30 cellular contexts compared by ENCODE assay signal in genomic region chr6:16314311-16314710, GRCh38.
"Had no signal": no experiment of that assay in that cellular context is flagged by ENCODE, and none has a peak within 500 bp of the region (broad histone marks: within the 10 kb centered on the region; RNA-seq: fewer than 3 reads in every experiment).

No MANE protein-coding gene starts in this region.

- H3K27ac ChIP-seq: neutrophil, parathyroid adenoma, psoas muscle, skin epidermis, spleen, suprapubic skin, testis, tibial artery, transverse colon, upper lobe of left lung, vagina had no signal

- H3K4me3 ChIP-seq: psoas muscle, skin epidermis, smooth muscle cell, spleen, suprapubic skin, testis, tibial artery, transverse colon, upper lobe of left lung, vagina had no signal

- H3K9me3 ChIP-seq: neutrophil, psoas muscle, spleen, suprapubic skin, testis, tibial artery, transverse colon, upper lobe of left lung, vagina had no signal

- ATAC-seq: naive thymus-derived CD8-positive, alpha-beta T cell; natural killer cell treated with Interleukin-12 subunit alpha and Interleukin-12 subunit beta and Interleukin-15 and Interleukin-18, amount 100 ng/mL, for 72 hours; psoas muscle; right cardiac atrium; sciatic nerve; stimulated activated memory B cell treated with anti-CD40 and anti-IgM and Interleukin-4, amounts not matched to agents 10 μg/mL and 1 μg/mL and 100 μg/mL, for 72 hours; stimulated activated naive CD8-positive, alpha-beta T cell treated with anti-CD3 and anti-CD28 coated beads, Interleukin-15, amount 100 ng/mL, for 72 hours; stimulated activated naive CD8-positive, alpha-beta T cell treated with anti-CD3 and anti-CD28 coated beads, Interleukin-15, Interleukin-2, amounts not matched to agents 100 U/mL and 50 U/mL, for 24 hours had no signal

- H3K79me2 ChIP-seq: parathyroid adenoma had no signal

- H3K9ac ChIP-seq: parathyroid adenoma had no signal

- FAIRE-seq: urothelium cell line had no signal

- DNase-seq: naive B cell; naive thymus-derived CD8-positive, alpha-beta T cell; nephron progenitor cell; nucleus accumbens; psoas muscle; right cardiac atrium; spleen; stimulated activated CD4-positive, alpha-beta T cell treated with anti-CD3 and anti-CD28 coated beads, Interleukin-12 subunit alpha, Interleukin-12 subunit beta, amount 100 ng/mL, for 4 hours; stimulated activated CD4-positive, alpha-beta T cell treated with anti-CD3 and anti-CD28 coated beads, Interleukin-1b, Interleukin-23, amount 100 ng/mL, for 48 hours; stimulated activated CD4-positive, alpha-beta T cell treated with anti-CD3 and anti-CD28 coated beads, Interleukin-4, amount 100 ng/mL, for 1 hour; stimulated activated CD4-positive, alpha-beta T cell treated with anti-CD3 and anti-CD28 coated beads, Interleukin-4, amount 100 ng/mL, for 4 hours; stimulated activated CD8-positive, alpha-beta memory T cell treated with anti-CD3 and anti-CD28 coated beads, Interleukin-4, amount 100 ng/mL, for 48 hours; stimulated activated naive CD4-positive, alpha-beta T cell; stimulated activated naive CD8-positive, alpha-beta T cell treated with anti-CD3 and anti-CD28 coated beads, Interleukin-15, amount 100 ng/mL, for 72 hours; stimulated activated naive CD8-positive, alpha-beta T cell treated with anti-CD3 and anti-CD28 coated beads, Interleukin-15, Interleukin-2, amounts not matched to agents 100 U/mL and 50 U/mL, for 24 hours; substantia nigra; testis; transverse colon; upper lobe of left lung had no signal

- H3K4me2 ChIP-seq: smooth muscle cell had no signal

- H2AFZ ChIP-seq: parathyroid adenoma had no signal

- H3K36me3 ChIP-seq: tibial artery, transverse colon, upper lobe of left lung, vagina had no signal

- H3K27me3 ChIP-seq: neutrophil, spleen, suprapubic skin, testis, tibial artery, transverse colon, upper lobe of left lung, vagina had no signal
